ENCODE assay signal across 8 cellular contexts in the genomic region with DNA sequence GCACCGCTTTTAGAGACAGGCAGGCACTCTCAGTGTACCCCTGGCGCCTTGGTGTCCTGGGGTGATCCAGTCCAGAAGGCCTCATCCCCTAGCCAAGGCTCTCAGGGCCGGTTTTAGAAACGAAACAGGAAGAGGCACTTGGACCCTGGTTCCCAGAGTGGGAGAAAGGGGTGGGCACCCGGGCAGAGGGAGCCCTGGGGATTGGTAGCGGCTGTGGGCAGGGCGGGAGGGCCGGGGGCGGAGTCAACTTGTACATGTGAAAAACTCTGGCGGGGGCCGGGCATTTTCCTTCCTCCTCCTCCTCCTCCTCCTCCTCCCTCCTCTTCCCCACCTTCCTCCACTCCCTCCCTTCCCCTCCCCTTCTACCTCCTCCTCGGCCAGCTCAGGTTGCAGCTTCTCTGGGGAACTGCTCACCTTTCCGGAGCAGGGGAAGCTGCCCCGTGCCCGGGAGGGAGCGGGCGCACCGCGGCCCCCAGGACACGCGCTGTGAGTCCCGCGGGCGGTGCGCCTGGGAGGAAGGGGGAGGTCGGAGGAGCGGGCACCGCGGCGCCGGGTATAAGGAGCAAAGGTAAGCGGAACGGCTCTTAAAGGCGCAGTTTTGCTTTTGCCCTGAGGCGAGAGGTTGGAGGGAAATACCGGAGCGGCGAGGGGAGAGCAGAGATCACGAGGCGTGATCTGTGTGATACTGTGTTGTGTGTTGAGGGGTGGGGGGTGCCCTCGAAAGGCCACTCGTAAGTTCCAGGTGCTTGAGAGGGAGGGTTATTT. TPM values are rescaled to one million over a fixed set of nuclear protein-coding genes. Genes with fewer than 3 reads are reported as not detected.
DNase-seq lines count a peak whose midpoint lies in the region; ATAC-seq, FAIRE-seq and TF ChIP-seq lines count a peak whose summit lies in the region.

A gene (plus strand): TSS at position 359 of the 765 bp plus-strand sequence. CDS start 18,499 bp downstream, outside the sequence.

- peaks cover 6% of the 10 kb centered on the region; the same call in 1 of the 2 replicates for H3K4me1 ChIP-seq in MM.1S (ENCODE audit: low read length)
- peaks cover 0 to 17% of the 10 kb centered on the region in 2 experiments; a peak in 2 of 5 replicates for H3K4me1 ChIP-seq in K562 (replicated peaks in 1 of 2; ENCODE audit: control insufficient read depth in 2 of 2, insufficient read depth in 2 of 2, low read length in 2 of 2)
- peaks cover 17% of the 10 kb centered on the region for H3K4me1 ChIP-seq in iPS-18a (ENCODE audit: control insufficient read depth, low read depth, low read length)

- BruUV-seq in K562 (replicated peaks; lab: Mats Ljungman, UMichigan), result no TSS peak

- H3F3A ChIP-seq in MM.1S (ENCODE audit: insufficient read depth, low read length), result peaks cover 5% of the 10 kb centered on the region; the same call in 1 of the 2 replicates

- TF ChIP-seq CTCF in MM.1S (IDR thresholded peaks at IDR 0.05; ENCODE audit: low read length) (no peak), K562 (IDR thresholded peaks at IDR 0.05 in 2 of 3, conservative IDR thresholded peaks at IDR 0.05 in 1 of 3; ENCODE audit: insufficient read depth in 2 of 3, low read depth in 1 of 3, low read length in 3 of 3) (no peak)

- CTCF ChIA-PET in K562 (lab: Yijun Ruan, JAX; ENCODE audit: low intra/inter-chr PET ratio), result no interaction called here

- H3K27me3 ChIP-seq in MM.1S (replicated peaks; ENCODE audit: insufficient read depth, low read length), result no peaks in the 10 kb centered on the region
- H3K27me3 ChIP-seq in K562 (ENCODE audit: control insufficient read depth in 2 of 2, insufficient read depth in 2 of 2, low read length in 2 of 2), result peaks cover 37 to 69% of the 10 kb centered on the region in 2 experiments
- H3K27me3 ChIP-seq in iPS-18a (ENCODE audit: control insufficient read depth, insufficient read depth, low read length), result no peaks in the 10 kb centered on the region

- H3K9me3 ChIP-seq in MM.1S (replicated peaks; ENCODE audit: insufficient read depth, low read length) (no peaks in the 10 kb centered on the region), K562 (replicated peaks; ENCODE audit: control insufficient read depth, insufficient read depth, low read depth, low read length) (no peaks in the 10 kb centered on the region), iPS-18a (ENCODE audit: control insufficient read depth, low read depth, low read length) (no peaks in the 10 kb centered on the region)

- H3K9ac ChIP-seq in MM.1S (ENCODE audit: low read length) (peak within 1 kb of the TSS; percentile 55), K562 (ENCODE audit: insufficient read depth in 1 of 2, low read depth in 2 of 2, low read length in 2 of 2) (peak within 1 kb of the TSS in 1 of 2 experiments; percentile 18; a peak in 1 of 4 replicates), iPS-18a (ENCODE audit: low read length) (peak within 1 kb of the TSS; percentile 81)

- DNase-seq in COLO668 (lab: John Stamatoyannopoulos, UW; ENCODE audit: unreplicated experiment) (peak; percentile 84), MM.1S (peak; percentile 74), SK-MEL-5 (ENCODE audit: low read depth, low spot score) (peak; percentile 85), K562 (ENCODE audit: extremely low read depth in 1 of 4, low spot score in 3 of 4) (peak in 2 of 4 experiments; percentile 68 to 71), sciatic nerve (ENCODE audit: low spot score) (peak; percentile 79)

- TF ChIP-seq POLR2A in K562 (conservative IDR thresholded peaks at IDR 0.05), result no peak

- H3K36me3 ChIP-seq in MM.1S (replicated peaks; ENCODE audit: insufficient read depth, low read length) (no peaks in the 10 kb centered on the region), K562 (ENCODE audit: control insufficient read depth, insufficient read depth, low read length) (no peaks in the 10 kb centered on the region), iPS-18a (ENCODE audit: control insufficient read depth, low read depth, low read length) (no peaks in the 10 kb centered on the region)

- intact Hi-C loops in K562 (cut with micrococcal nuclease), result no loop called here
- intact Hi-C loops in sciatic nerve (cut with DNase I), result no loop called here

- H3K4me3 ChIP-seq in MM.1S (ENCODE audit: low read length), result peak within 1 kb of the TSS; percentile 85
- H3K4me3 ChIP-seq in K562, result no peak within 1 kb of the TSS
- H3K4me3 ChIP-seq in iPS-18a (ENCODE audit: low read length), result peak within 1 kb of the TSS; percentile 91

- H4K20me1 ChIP-seq in MM.1S (ENCODE audit: insufficient read depth, low read length) (no peaks in the 10 kb centered on the region), K562 (replicated peaks; ENCODE audit: control insufficient read depth, insufficient read depth, low read length) (peaks cover 7% of the 10 kb centered on the region; the same call in 1 of the 2 replicates)

- POLR2A ChIA-PET in K562 (lab: Yijun Ruan, JAX), result no interaction called here

- peak; percentile 50 for ATAC-seq in K562
- peak; percentile 74 for ATAC-seq in sciatic nerve
- no peak for ATAC-seq in HG03378 (IDR thresholded peaks at IDR 0.05; ENCODE audit: unreplicated experiment)
- no peak for ATAC-seq in HG02623 (IDR thresholded peaks at IDR 0.05; ENCODE audit: unreplicated experiment)

- in situ Hi-C loops in SK-MEL-5 (cut with HindIII; ENCODE audit: low pct_unique_long_range_greater_than_20kb, low sequenced_read_pairs), result no loop called here
- in situ Hi-C loops in K562 (cut with MboI), result no loop called here

- H3K79me2 ChIP-seq in MM.1S (ENCODE audit: low read length) (no peaks in the 10 kb centered on the region), K562 (ENCODE audit: control insufficient read depth, insufficient read depth, low read length) (no peaks in the 10 kb centered on the region)

- no peak for FAIRE-seq in K562 (lab: Jason Lieb, UNC)

- H3K9me1 ChIP-seq in K562 (ENCODE audit: control insufficient read depth, insufficient read depth, low read length), result no peaks in the 10 kb centered on the region

- WGBS in K562 (ENCODE audit: insufficient coverage, low coverage, missing lambda C conversion rate), result 1% methylated on average over 35 of the region's 42 CpGs

- no peak for TF ChIP-seq EP300 in K562 (IDR thresholded peaks at IDR 0.05; ENCODE audit: low read length)

- H3K27ac ChIP-seq in MM.1S (ENCODE audit: low read length) (no peak within 1 kb of the TSS), K562 (ENCODE audit: extremely low read depth, low read depth, low read length) (no peak within 1 kb of the TSS), iPS-18a (ENCODE audit: low read length) (peak within 1 kb of the TSS; percentile 46)

- H3K4me2 ChIP-seq in MM.1S (ENCODE audit: low read depth, low read length) (peak within 1 kb of the TSS; percentile 99), K562 (ENCODE audit: insufficient read depth, low read length) (no peak within 1 kb of the TSS)

- H3K9me2 ChIP-seq in MM.1S (replicated peaks; ENCODE audit: insufficient read depth, low read length), result no peaks in the 10 kb centered on the region

- H2AFZ ChIP-seq in MM.1S (ENCODE audit: low read length), result peak within 1 kb of the TSS; percentile 93
- H2AFZ ChIP-seq in K562 (ENCODE audit: low read depth, low read length), result no peak within 1 kb of the TSS

- TF ChIP-seq RAD21 in K562 (CRISPR knock-in tag; conservative IDR thresholded peaks at IDR 0.05 in 1 of 2, IDR thresholded peaks at IDR 0.05 in 1 of 2), result no peak

TF ChIP-seq in K562, 482 proteins besides CTCF, POLR2A, EP300 and RAD21 (continues in another document):
- TF ChIP-seq PCBP1 (IDR thresholded peaks at IDR 0.05; ENCODE audit: low read depth, low read length, poor library complexity, severe bottlenecking) (peak; percentile 88), SMARCC2 (IDR thresholded peaks at IDR 0.05; ENCODE audit: low read depth) (no peak), ZNF347 (CRISPR knock-in tag; IDR thresholded peaks at IDR 0.05; ENCODE audit: low read depth) (no peak)
- TF ChIP-seq, protein P1, sequence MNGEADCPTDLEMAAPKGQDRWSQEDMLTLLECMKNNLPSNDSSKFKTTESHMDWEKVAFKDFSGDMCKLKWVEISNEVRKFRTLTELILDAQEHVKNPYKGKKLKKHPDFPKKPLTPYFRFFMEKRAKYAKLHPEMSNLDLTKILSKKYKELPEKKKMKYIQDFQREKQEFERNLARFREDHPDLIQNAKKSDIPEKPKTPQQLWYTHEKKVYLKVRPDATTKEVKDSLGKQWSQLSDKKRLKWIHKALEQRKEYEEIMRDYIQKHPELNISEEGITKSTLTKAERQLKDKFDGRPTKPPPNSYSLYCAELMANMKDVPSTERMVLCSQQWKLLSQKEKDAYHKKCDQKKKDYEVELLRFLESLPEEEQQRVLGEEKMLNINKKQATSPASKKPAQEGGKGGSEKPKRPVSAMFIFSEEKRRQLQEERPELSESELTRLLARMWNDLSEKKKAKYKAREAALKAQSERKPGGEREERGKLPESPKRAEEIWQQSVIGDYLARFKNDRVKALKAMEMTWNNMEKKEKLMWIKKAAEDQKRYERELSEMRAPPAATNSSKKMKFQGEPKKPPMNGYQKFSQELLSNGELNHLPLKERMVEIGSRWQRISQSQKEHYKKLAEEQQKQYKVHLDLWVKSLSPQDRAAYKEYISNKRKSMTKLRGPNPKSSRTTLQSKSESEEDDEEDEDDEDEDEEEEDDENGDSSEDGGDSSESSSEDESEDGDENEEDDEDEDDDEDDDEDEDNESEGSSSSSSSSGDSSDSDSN (IDR thresholded peaks at IDR 0.05; ENCODE audit: borderline replicate concordance in 1 of 2, low read depth in 2 of 2, low read length in 2 of 2), result no peak

RNA-seq across cellular contexts. Expression of the gene that starts here (rescaled TPM):
- total RNA-seq in SK-MEL-5 (2014; rRNA removed; shearing (Covaris generic)), result 2.4 and 2.7 TPM in 2 replicates
- polyA plus RNA-seq in SK-MEL-5 (2015; cell fraction: cytosol; rRNA removed), result 19.0 and 21.3 TPM in 2 replicates
- polyA plus RNA-seq in SK-MEL-5 (2015; cell fraction: nucleus; rRNA removed), result 51.6 and 61.0 TPM in 2 replicates
- total RNA-seq in K562 (2011; cell fraction: chromatin; rRNA removed; ENCODE audit: low replicate concordance), result 0.63 and 3.1 TPM in 2 replicates
- 0.92 and 1.2 TPM in 2 replicates for total RNA-seq in K562 (2011; cell fraction: nucleolus; rRNA removed)
- total RNA-seq in K562 (2011; cell fraction: nucleoplasm; rRNA removed), result 1.0 and 1.7 TPM in 2 replicates
- total RNA-seq in K562 (2014; rRNA removed) (0.05 TPM in 1 of 2 replicates, not detected in the other), K562 (2014; rRNA removed; fragmentation: Illumina TruSeq; extraction: Trizol) (0.07 TPM in 1 of 2 replicates, not detected in the other), K562 (2015; rRNA removed; fragmentation: Illumina TruSeq; extraction: Trizol) (0.23 and 0.69 TPM in 2 replicates), K562 (2021) (0.34 and 0.44 TPM in 2 replicates), sciatic nerve (9.4 TPM)
- polyA plus RNA-seq in K562 (2011; rRNA removed) (0.17 and 0.20 TPM in 2 replicates), K562 (2014; fragmentation: Illumina TruSeq; extraction: Trizol) (0.51 and 0.61 TPM in 2 replicates), K562 (2014; fragmentation: Nextera tagmentation; extraction: Ambion mirVana) (not detected), K562 (2014; rRNA removed) (0.08 and 0.19 TPM in 2 replicates)
- polyA plus RNA-seq in K562 (2011; cell fraction: cytosol; rRNA removed), result 0.06 and 0.25 TPM in 2 replicates
- polyA plus RNA-seq in K562 (2011; cell fraction: nucleus; rRNA removed), result 0.51 and 1.9 TPM in 2 replicates
- polyA plus RNA-seq in K562 (2012), result 0.46 and 1.4 TPM in 2 replicates
- polyA minus RNA-seq in K562 (2011; rRNA and poly(A)+ RNA removed), result 0.18 and 0.28 TPM in 2 replicates
- polyA minus RNA-seq in K562 (2011; cell fraction: cytosol; rRNA and poly(A)+ RNA removed), result not detected in 2 replicates
- polyA minus RNA-seq in K562 (2011; cell fraction: nucleus; rRNA and poly(A)+ RNA removed), result 0.56 and 1.6 TPM in 2 replicates

Comparison
In these comparisons a context has a peak if more than half of its experiments do, and no peak if none do; other contexts are left out.
1. ATAC-seq: peak in K562 (single experiment) and sciatic nerve (single experiment); none in HG03378 (single experiment) and HG02623 (single experiment).